1 cellular context compared by ENCODE assay signal in the genomic region with DNA sequence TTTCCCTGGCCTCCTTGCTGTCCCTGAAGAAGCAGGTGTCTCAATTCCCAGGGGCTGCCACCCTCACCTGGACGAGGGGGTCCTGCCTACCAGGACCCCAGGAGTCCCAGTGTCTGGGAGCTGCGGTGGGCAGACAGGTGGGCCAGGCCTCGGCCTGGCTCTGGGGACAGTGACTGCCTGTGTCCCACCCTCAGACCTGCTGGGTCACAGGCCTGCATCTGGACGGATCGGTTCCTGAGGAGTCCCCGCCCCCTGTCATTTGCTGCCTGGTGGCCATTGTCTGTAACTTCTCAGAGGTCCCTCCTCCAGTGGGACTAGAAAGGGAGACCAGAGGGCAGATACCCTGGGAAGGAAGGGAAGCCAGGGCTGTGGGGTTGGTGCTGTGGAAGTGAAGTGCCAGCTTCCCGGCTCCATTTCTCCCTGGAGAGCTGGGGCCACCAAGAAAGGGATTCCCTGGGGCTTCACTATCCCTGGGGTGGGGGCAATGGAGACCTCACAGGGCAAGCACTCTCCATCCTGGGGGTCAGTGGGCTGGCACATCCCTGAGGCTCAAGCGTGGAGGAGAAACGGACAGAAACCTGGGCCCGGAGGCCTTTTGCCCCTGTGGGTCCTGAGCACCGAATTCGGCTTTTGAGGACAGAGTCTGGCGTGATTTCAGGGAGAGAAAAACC.
TF ChIP-seq lines count a peak whose summit lies in the region.

No MANE protein-coding gene starts in this region.

TF ChIP-seq in IMR-90, 13 proteins besides CTCF, POLR2A, EP300 and RAD21 (continued from another document):
- TF ChIP-seq, protein P1, sequence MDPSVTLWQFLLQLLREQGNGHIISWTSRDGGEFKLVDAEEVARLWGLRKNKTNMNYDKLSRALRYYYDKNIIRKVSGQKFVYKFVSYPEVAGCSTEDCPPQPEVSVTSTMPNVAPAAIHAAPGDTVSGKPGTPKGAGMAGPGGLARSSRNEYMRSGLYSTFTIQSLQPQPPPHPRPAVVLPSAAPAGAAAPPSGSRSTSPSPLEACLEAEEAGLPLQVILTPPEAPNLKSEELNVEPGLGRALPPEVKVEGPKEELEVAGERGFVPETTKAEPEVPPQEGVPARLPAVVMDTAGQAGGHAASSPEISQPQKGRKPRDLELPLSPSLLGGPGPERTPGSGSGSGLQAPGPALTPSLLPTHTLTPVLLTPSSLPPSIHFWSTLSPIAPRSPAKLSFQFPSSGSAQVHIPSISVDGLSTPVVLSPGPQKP (IDR thresholded peaks at IDR 0.05; ENCODE audit: borderline replicate concordance, low read depth, low read length), result no peak
- TF ChIP-seq CHD1 (IDR thresholded peaks at IDR 0.05; ENCODE audit: low read depth, low read length), result no peak
- TF ChIP-seq, protein P2, sequence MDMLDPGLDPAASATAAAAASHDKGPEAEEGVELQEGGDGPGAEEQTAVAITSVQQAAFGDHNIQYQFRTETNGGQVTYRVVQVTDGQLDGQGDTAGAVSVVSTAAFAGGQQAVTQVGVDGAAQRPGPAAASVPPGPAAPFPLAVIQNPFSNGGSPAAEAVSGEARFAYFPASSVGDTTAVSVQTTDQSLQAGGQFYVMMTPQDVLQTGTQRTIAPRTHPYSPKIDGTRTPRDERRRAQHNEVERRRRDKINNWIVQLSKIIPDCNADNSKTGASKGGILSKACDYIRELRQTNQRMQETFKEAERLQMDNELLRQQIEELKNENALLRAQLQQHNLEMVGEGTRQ (IDR thresholded peaks at IDR 0.05; ENCODE audit: low read depth, low read length), result no peak
